ENCODE assay signal across 14 cellular contexts in genomic region chr2:173578404-173579092, GRCh38.
A peak's percentile ranks its signal among the peaks of the same experiment; 100 is the strongest.
DNase-seq lines count a peak whose midpoint lies in the region; ATAC-seq and TF ChIP-seq lines count a peak whose summit lies in the region.
"Had no signal": no experiment of that assay in that cellular context is flagged by ENCODE, and none has a peak within 500 bp of the region (broad histone marks: within the 10 kb centered on the region; RNA-seq: fewer than 3 reads in every experiment).

No MANE protein-coding gene starts in this region.

- no peaks in the 10 kb centered on the region for H3K36me3 Mint-ChIP-seq in endothelial cell (ENCODE audit: low read depth, unreplicated experiment)
- H3K36me3 Mint-ChIP-seq: CD4-positive, CD25-positive, alpha-beta regulatory T cell had no signal

- DNase-seq in DMS153 treated with DMSO at 0.1 percent for 48 hours (lab: John Stamatoyannopoulos, UW; ENCODE audit: unreplicated experiment) (peak; percentile 17), ELR (ENCODE audit: low read depth) (peak; percentile 14), RPMI7951 (ENCODE audit: low read depth) (peak; percentile 29), endothelial cell (ENCODE audit: low spot score) (no peak), GM10266 (ENCODE audit: extremely low spot score) (no peak)
- DNase-seq in stimulated activated CD8-positive, alpha-beta memory T cell treated with anti-CD3 and anti-CD28 coated beads, Interleukin-4, amount 100 ng/mL, for 48 hours = no peak
- no peak for DNase-seq in activated naive CD4-positive, alpha-beta T cell treated with Interleukin-2 at 50 U/mL for 16 hours
- DNase-seq: ACHN; CD4-positive, CD25-positive, alpha-beta regulatory T cell; DMS 273 treated with DMSO at 0.1 percent for 48 hours; DMS79 treated with DMSO at 0.1 percent for 48 hours; HCEC 1CT; HFFc6 had no signal

- no peaks in the 10 kb centered on the region for H3K9me3 Mint-ChIP-seq in endothelial cell (ENCODE audit: unreplicated experiment)
- H3K9me3 Mint-ChIP-seq: HFFc6 had no signal

- ATAC-seq in GM21825 (IDR thresholded peaks at IDR 0.05; ENCODE audit: unreplicated experiment) = no peak

- H3K4me1 Mint-ChIP-seq in endothelial cell (ENCODE audit: unreplicated experiment) = peaks cover 10% of the 10 kb centered on the region
- H3K4me1 Mint-ChIP-seq: CD4-positive, CD25-positive, alpha-beta regulatory T cell had no signal

- H3K27me3 Mint-ChIP-seq in endothelial cell (ENCODE audit: unreplicated experiment) = no peaks in the 10 kb centered on the region

- peak overlapping the region; percentile 6 for H3K27ac Mint-ChIP-seq in endothelial cell (ENCODE audit: unreplicated experiment)
- H3K27ac Mint-ChIP-seq: HFFc6 had no signal

- TF ChIP-seq CTCF in endothelial cell (IDR thresholded peaks at IDR 0.05; ENCODE audit: unreplicated experiment) (no peak), GM10266 (IDR thresholded peaks at IDR 0.05; ENCODE audit: control insufficient read depth, insufficient read depth, low read depth, missing control alignments) (no peak)

- H3K4me3 Mint-ChIP-seq in endothelial cell (ENCODE audit: unreplicated experiment) = no peak overlapping the region
- H3K4me3 Mint-ChIP-seq: CD4-positive, CD25-positive, alpha-beta regulatory T cell; HFFc6 had no signal

Comparison
In these comparisons a context has a peak if more than half of its experiments do, and no peak if none do; other contexts are left out.
1. DNase-seq: peak in DMS153 treated with DMSO at 0.1 percent for 48 hours (single experiment), ELR (single experiment) and RPMI7951 (single experiment); none in endothelial cell (single experiment), GM10266 (single experiment), stimulated activated CD8-positive, alpha-beta memory T cell treated with anti-CD3 and anti-CD28 coated beads, Interleukin-4, amount 100 ng/mL, for 48 hours (single experiment) and activated naive CD4-positive, alpha-beta T cell treated with Interleukin-2 at 50 U/mL for 16 hours (single experiment).